28 cellular contexts compared by ENCODE assay signal in the genomic region with DNA sequence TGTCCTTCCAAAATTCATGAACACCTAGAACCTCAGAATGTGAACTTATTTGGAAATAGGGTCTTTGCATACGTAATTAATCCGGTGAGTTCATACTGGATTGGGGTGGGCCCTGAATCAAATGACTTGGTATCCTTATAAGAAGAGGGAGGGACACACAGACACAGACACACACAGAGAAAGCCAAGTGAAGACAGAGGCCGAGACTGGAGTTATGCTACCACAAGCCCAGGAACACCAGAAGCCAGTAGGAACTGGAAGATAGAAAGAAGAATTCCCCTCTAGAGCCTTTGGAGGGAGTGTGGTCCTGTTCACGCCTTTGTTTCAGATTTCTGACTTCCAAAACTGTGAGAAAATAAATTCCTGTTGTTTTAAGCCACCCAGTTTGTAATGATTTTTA.
"Had no signal": no experiment of that assay in that cellular context is flagged by ENCODE, and none has a peak within 500 bp of the region (broad histone marks: within the 10 kb centered on the region; RNA-seq: fewer than 3 reads in every experiment).

No MANE protein-coding gene starts in this region.

- H3K4me3 ChIP-seq: cardiac muscle cell, Peyer's patch, SJSA1 had no signal

- DNase-seq: activated CD4-positive, alpha-beta memory T cell treated with anti-CD3 and anti-CD28 coated beads, Interleukin-2, amount 10 ng/mL, durations not matched to agents 7 days and 5 days; activated CD4-positive, alpha-beta T cell treated with anti-CD3 and anti-CD28 coated beads for 36 hours; activated CD4-positive, alpha-beta T cell treated with anti-CD3 and anti-CD28 coated beads, Interleukin-2, amount 50 U/mL, for 1 hour; activated CD4-positive, CD25-positive, alpha-beta regulatory T cell; activated gamma-delta T cell treated with Interleukin-2 at 50 U/mL for 16 hours; activated naive CD4-positive, alpha-beta T cell treated with anti-CD3 and anti-CD28 coated beads, Interleukin-2, amount 10 ng/mL, durations not matched to agents 7 days and 5 days; activated naive CD8-positive, alpha-beta T cell treated with anti-CD3 and anti-CD28 coated beads for 36 hours; activated T-cell treated with anti-CD3 and anti-CD28 coated beads for 4 hours; activated T-cell treated with anti-CD3 and anti-CD28 coated beads, Interleukin-2, amount 50 U/mL, for 72 hours; brain microvascular endothelial cell; MM.1S; NCI-H1105; NCI-H1436; NCI-H1694 treated with DMSO at 0.1 percent for 48 hours; NCI-H2029 treated with DMSO at 0.1 percent for 48 hours; NCI-H345; NCI-H510A; NCI-H526 treated with DMSO at 0.1 percent for 48 hours; NCI-H82; NK-92 treated with Interleukin-12 subunit alpha and Interleukin-12 subunit beta, amount 100 ng/mL, for 24 hours; OCI-M1; Peyer's patch; SHP77; T-cell; T-helper 2 cell; T1000 had no signal

- H3K27me3 ChIP-seq: brain microvascular endothelial cell, cardiac muscle cell, SJSA1 had no signal

- ATAC-seq: activated CD4-positive, alpha-beta T cell treated with anti-CD3 and anti-CD28 coated beads for 36 hours; activated T-cell treated with anti-CD3 and anti-CD28 coated beads, Interleukin-2, amount 50 U/mL, for 72 hours; T-cell had no signal

- H3K4me1 ChIP-seq: Peyer's patch, SJSA1 had no signal

- H3K27ac ChIP-seq: brain microvascular endothelial cell, cardiac muscle cell, Peyer's patch, SJSA1 had no signal

- H3K36me3 ChIP-seq: brain microvascular endothelial cell, cardiac muscle cell, Peyer's patch, SJSA1 had no signal

- H3K9me3 ChIP-seq: Peyer's patch, SJSA1 had no signal
